14 cellular contexts compared by ENCODE assay signal in the genomic region with DNA sequence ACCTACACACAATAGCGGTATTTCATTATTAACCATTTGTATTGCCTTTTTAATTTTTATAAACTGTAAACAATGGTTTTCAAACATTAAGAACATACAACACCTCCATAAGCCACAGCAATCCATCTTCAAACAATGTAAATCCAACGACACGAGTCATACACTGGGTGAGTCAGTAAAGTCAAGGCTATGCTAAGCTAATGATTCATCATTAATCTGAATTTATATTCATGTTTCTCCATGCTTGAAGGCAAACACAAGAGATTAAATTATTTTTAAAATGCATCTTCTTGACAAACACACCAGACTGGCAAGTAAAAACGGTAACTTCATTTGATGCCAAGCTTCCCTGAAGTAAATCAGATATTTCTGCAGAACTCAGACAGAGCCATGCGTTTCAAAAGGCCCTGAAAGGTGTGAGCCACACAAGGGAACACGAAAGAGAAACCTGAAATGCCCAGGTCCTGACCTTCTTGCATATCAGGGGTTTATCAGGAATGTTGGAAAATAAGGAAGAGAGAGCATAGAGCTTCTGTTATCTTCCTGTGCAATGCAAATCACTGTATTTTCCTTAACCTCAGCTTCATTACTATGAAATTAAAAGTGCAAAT.
DNase-seq lines count a peak whose midpoint lies in the region; ATAC-seq, FAIRE-seq and TF ChIP-seq lines count a peak whose summit lies in the region.
"Had no signal": no experiment of that assay in that cellular context is flagged by ENCODE, and none has a peak within 500 bp of the region (broad histone marks: within the 10 kb centered on the region; RNA-seq: fewer than 3 reads in every experiment).

No MANE protein-coding gene starts in this region.

- CTCF ChIA-PET in endothelial cell of umbilical vein (lab: Charles Lee): interaction anchor here (0.6 to 1.4 kb wide), 9 partner anchors 9 to 178 kb away, joined by 3 to 8 read pairs (median 3); no protein-coding TSS in a partner anchor

- POLR2A ChIA-PET in endothelial cell of umbilical vein (lab: Charles Lee): no interaction called here

- H3K36me3 Mint-ChIP-seq in activated T-helper 2 cell treated with anti-CD3 and anti-CD28 coated beads, Interferon-gamma antibody, Interleukin-2, Interleukin-4, amounts not matched to agents 10 μg/mL and 5 μg/mL and 100 μg/mL, durations not matched to agents 14 hours and 24 hours and 36 hours (ENCODE audit: low read depth): peaks cover 5% of the 10 kb centered on the region

- no peaks in the 10 kb centered on the region for H3K27me3 ChIP-seq in endothelial cell of umbilical vein (ENCODE audit: control insufficient read depth in 2 of 2, insufficient read depth in 2 of 2, low read length in 2 of 2)
- no peaks in the 10 kb centered on the region for H3K27me3 ChIP-seq in pancreas
- H3K27me3 ChIP-seq in upper lobe of right lung: no peaks in the 10 kb centered on the region
- H3K27me3 ChIP-seq: cardiac muscle cell had no signal

- no peaks in the 10 kb centered on the region for H3K4me1 Mint-ChIP-seq in activated T-helper 2 cell treated with anti-CD3 and anti-CD28 coated beads, Interferon-gamma antibody, Interleukin-2, Interleukin-4, amounts not matched to agents 10 μg/mL and 5 μg/mL and 100 μg/mL, durations not matched to agents 14 hours and 24 hours and 36 hours (ENCODE audit: low read depth)
- H3K4me1 Mint-ChIP-seq: activated CD4-positive, alpha-beta T cell treated with anti-CD3 and anti-CD28 coated beads, Interleukin-2, amount 10 ng/mL, durations not matched to agents 24 days and 14 days had no signal

- H3K4me2 ChIP-seq in endothelial cell of umbilical vein (ENCODE audit: insufficient read depth, low read length): no peak overlapping the region

- peak in 3 of 4 donors; percentile 37 to 65 (median 57) for ATAC-seq in pancreas
- no peak for ATAC-seq in HG02678 (IDR thresholded peaks at IDR 0.05; ENCODE audit: unreplicated experiment)
- no peak for ATAC-seq in upper lobe of right lung

- no peaks in the 10 kb centered on the region for H3K36me3 ChIP-seq in endothelial cell of umbilical vein (ENCODE audit: control insufficient read depth in 2 of 2, extremely low read depth in 1 of 2, insufficient read depth in 2 of 2, low read length in 2 of 2)
- H3K36me3 ChIP-seq in pancreas: no peaks in the 10 kb centered on the region
- no peaks in the 10 kb centered on the region for H3K36me3 ChIP-seq in upper lobe of right lung
- H3K36me3 ChIP-seq: cardiac muscle cell had no signal

- H2AFZ ChIP-seq in endothelial cell of umbilical vein (ENCODE audit: low read depth, low read length): peak overlapping the region; percentile 51

- H3K27ac Mint-ChIP-seq in activated T-helper 2 cell treated with anti-CD3 and anti-CD28 coated beads, Interferon-gamma antibody, Interleukin-2, Interleukin-4, amounts not matched to agents 10 μg/mL and 5 μg/mL and 100 μg/mL, durations not matched to agents 14 hours and 24 hours and 36 hours: no peak overlapping the region
- H3K27ac Mint-ChIP-seq: activated CD4-positive, alpha-beta T cell treated with anti-CD3 and anti-CD28 coated beads, Interleukin-2, amount 10 ng/mL, durations not matched to agents 24 days and 14 days; CD4-positive, alpha-beta T cell had no signal

- TF ChIP-seq POLR2A in endothelial cell of umbilical vein (IDR thresholded peaks at IDR 0.05; ENCODE audit: low read depth, low read length): no peak

- no peaks in the 10 kb centered on the region for H3K9me3 ChIP-seq in endothelial cell of umbilical vein (replicated peaks; ENCODE audit: control insufficient read depth, insufficient read depth, low read length)
- no peaks in the 10 kb centered on the region for H3K9me3 ChIP-seq in pancreas
- H3K9me3 ChIP-seq in upper lobe of right lung: peaks cover 14% of the 10 kb centered on the region

- intact Hi-C loops in endothelial cell of umbilical vein (cut with micrococcal nuclease) (no loop called here), pancreas (cut with DNase I) (no loop called here), upper lobe of right lung (cut with DNase I) (no loop called here)
- intact Hi-C loops in activated T-helper 2 cell treated with anti-CD3 and anti-CD28 coated beads, Interferon-gamma antibody, Interleukin-2, Interleukin-4, amounts not matched to agents 10 μg/mL and 5 μg/mL and 100 μg/mL, durations not matched to agents 14 hours and 24 hours and 36 hours (cut with micrococcal nuclease): no loop called here

- no peak overlapping the region for H3K9ac ChIP-seq in endothelial cell of umbilical vein (replicated peaks; ENCODE audit: extremely low read depth, insufficient read depth, low read length)

- dilution Hi-C loops in endothelial cell of umbilical vein (cut with MboI; ENCODE audit: extremely low pct_ligation_motif_present, low sequenced_read_pairs): no loop called here

- H3K4me3 ChIP-seq in endothelial cell of umbilical vein (replicated peaks in 1 of 3; ENCODE audit: insufficient read depth in 1 of 3, low read depth in 1 of 3, low read length in 3 of 3) (no peak overlapping the region), pancreas (no peak overlapping the region), upper lobe of right lung (no peak overlapping the region)
- H3K4me3 ChIP-seq: cardiac muscle cell had no signal

- no peaks in the 10 kb centered on the region for H3K79me2 ChIP-seq in endothelial cell of umbilical vein (ENCODE audit: control insufficient read depth, insufficient read depth, low read length)

- 44 to 45% methylated on average over 6 of the region's 6 CpGs for WGBS in pancreas, 2 donors

- FAIRE-seq in endothelial cell of umbilical vein (lab: Jason Lieb, UNC) (no peak), pancreas (lab: Jason Lieb, UNC) (no peak)
- FAIRE-seq: endometrium had no signal

- no peaks in the 10 kb centered on the region for H3K9me1 ChIP-seq in endothelial cell of umbilical vein (replicated peaks; ENCODE audit: control insufficient read depth, extremely low read depth, insufficient read depth, low read length)

- H3K4me3 Mint-ChIP-seq in activated T-helper 2 cell treated with anti-CD3 and anti-CD28 coated beads, Interferon-gamma antibody, Interleukin-2, Interleukin-4, amounts not matched to agents 10 μg/mL and 5 μg/mL and 100 μg/mL, durations not matched to agents 14 hours and 24 hours and 36 hours (ENCODE audit: low read depth): no peak overlapping the region
- H3K4me3 Mint-ChIP-seq: activated CD4-positive, alpha-beta T cell treated with anti-CD3 and anti-CD28 coated beads, Interleukin-2, amount 10 ng/mL, durations not matched to agents 24 days and 14 days; CD4-positive, alpha-beta T cell had no signal

- H3K9me3 Mint-ChIP-seq in activated T-helper 2 cell treated with anti-CD3 and anti-CD28 coated beads, Interferon-gamma antibody, Interleukin-2, Interleukin-4, amounts not matched to agents 10 μg/mL and 5 μg/mL and 100 μg/mL, durations not matched to agents 14 hours and 24 hours and 36 hours: peaks cover 20% of the 10 kb centered on the region

- TF ChIP-seq CTCF in endothelial cell of umbilical vein (IDR thresholded peaks at IDR 0.05; ENCODE audit: extremely low read depth in 1 of 2, insufficient read depth in 1 of 2, low read depth in 1 of 2, low read length in 2 of 2) (no peak), pancreas (IDR thresholded peaks at IDR 0.05) (no peak), upper lobe of right lung (IDR thresholded peaks at IDR 0.05) (no peak)

- peak; percentile 66 for DNase-seq in EL
- DNase-seq in NCI-H526 treated with DMSO at 0.1 percent for 48 hours (lab: John Stamatoyannopoulos, UW): peak; percentile 54
- DNase-seq in endothelial cell of umbilical vein (ENCODE audit: low read depth, low spot score): peak; percentile 43
- DNase-seq in pancreas: no peak
- DNase-seq in activated T-helper 2 cell treated with anti-CD3 and anti-CD28 coated beads, Interferon-gamma antibody, Interleukin-2, Interleukin-4, amounts not matched to agents 10 μg/mL and 5 μg/mL and 100 μg/mL, durations not matched to agents 14 hours and 24 hours and 36 hours (ENCODE audit: low spot score): no peak
- DNase-seq in upper lobe of right lung: no peak
- no peak for DNase-seq in NCI-H2171 treated with DMSO at 0.1 percent for 48 hours (lab: John Stamatoyannopoulos, UW)
- DNase-seq: activated CD4-positive, alpha-beta T cell treated with anti-CD3 and anti-CD28 coated beads, Interleukin-2, amount 10 ng/mL, durations not matched to agents 24 days and 14 days; CD4-positive, alpha-beta T cell; stimulated activated CD4-positive, alpha-beta T cell treated with anti-CD3 and anti-CD28 coated beads, Interleukin-4, amount 100 ng/mL, for 1 hour; stimulated activated naive CD4-positive, alpha-beta T cell had no signal

- peaks cover 11% of the 10 kb centered on the region for H3K27me3 Mint-ChIP-seq in activated T-helper 2 cell treated with anti-CD3 and anti-CD28 coated beads, Interferon-gamma antibody, Interleukin-2, Interleukin-4, amounts not matched to agents 10 μg/mL and 5 μg/mL and 100 μg/mL, durations not matched to agents 14 hours and 24 hours and 36 hours (ENCODE audit: low read depth)
- H3K27me3 Mint-ChIP-seq: activated CD4-positive, alpha-beta T cell treated with anti-CD3 and anti-CD28 coated beads, Interleukin-2, amount 10 ng/mL, durations not matched to agents 24 days and 14 days; CD4-positive, alpha-beta T cell had no signal

- H3K4me1 ChIP-seq in endothelial cell of umbilical vein (ENCODE audit: control insufficient read depth, extremely low read depth, insufficient read depth, low read length) (peaks cover 3% of the 10 kb centered on the region), pancreas (no peaks in the 10 kb centered on the region), upper lobe of right lung (no peaks in the 10 kb centered on the region)

- no TSS peak for BruUV-seq in endothelial cell of umbilical vein (replicated peaks; lab: Mats Ljungman, UMichigan)

- H3K27ac ChIP-seq in endothelial cell of umbilical vein (ENCODE audit: insufficient read depth, low read depth, low read length): no peak overlapping the region
- H3K27ac ChIP-seq in pancreas: no peak overlapping the region
- H3K27ac ChIP-seq in upper lobe of right lung: no peak overlapping the region
- H3K27ac ChIP-seq: cardiac muscle cell had no signal

- no peaks in the 10 kb centered on the region for H4K20me1 ChIP-seq in endothelial cell of umbilical vein (replicated peaks; ENCODE audit: control insufficient read depth, extremely low read depth, insufficient read depth, low read length)

TF ChIP-seq in endothelial cell of umbilical vein, 7 proteins besides CTCF, POLR2A, EP300 and RAD21 (continues in another document):
- no peak for TF ChIP-seq EZH2 (IDR thresholded peaks at IDR 0.05; ENCODE audit: borderline replicate concordance, low read depth, low read length, severe bottlenecking)
- TF ChIP-seq MYC (IDR thresholded peaks at IDR 0.05; ENCODE audit: low read depth, low read length): no peak
- TF ChIP-seq POLR2AphosphoS5 (IDR thresholded peaks at IDR 0.05; ENCODE audit: insufficient read depth, low read depth, low read length): no peak
- peak; percentile 95 for TF ChIP-seq FOS (IDR thresholded peaks at IDR 0.05; ENCODE audit: borderline replicate concordance, insufficient read depth, low read length)
- TF ChIP-seq, protein P1, sequence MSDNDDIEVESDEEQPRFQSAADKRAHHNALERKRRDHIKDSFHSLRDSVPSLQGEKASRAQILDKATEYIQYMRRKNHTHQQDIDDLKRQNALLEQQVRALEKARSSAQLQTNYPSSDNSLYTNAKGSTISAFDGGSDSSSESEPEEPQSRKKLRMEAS (IDR thresholded peaks at IDR 0.05; ENCODE audit: insufficient read depth, insufficient read length): no peak
- peak; percentile 48 for TF ChIP-seq GATA2 (IDR thresholded peaks at IDR 0.05; ENCODE audit: insufficient read depth, insufficient read length, low read depth, low read length)

Comparison
In these comparisons a context has a peak if more than half of its experiments do, and no peak if none do; other contexts are left out.
1. DNase-seq: peak in EL (single experiment), NCI-H526 treated with DMSO at 0.1 percent for 48 hours (single experiment) and endothelial cell of umbilical vein (single experiment); none in pancreas (0 of 6), activated T-helper 2 cell treated with anti-CD3 and anti-CD28 coated beads, Interferon-gamma antibody, Interleukin-2, Interleukin-4, amounts not matched to agents 10 μg/mL and 5 μg/mL and 100 μg/mL, durations not matched to agents 14 hours and 24 hours and 36 hours (single experiment), upper lobe of right lung (single experiment) and NCI-H2171 treated with DMSO at 0.1 percent for 48 hours (single experiment).
2. ATAC-seq: peak in pancreas (3 of 4); none in HG02678 (single experiment) and upper lobe of right lung (single experiment).